25 cellular contexts compared by ENCODE assay signal in genomic region chr3:57421336-57421735, GRCh38.
"Had no signal": no experiment of that assay in that cellular context is flagged by ENCODE, and none has a peak within 500 bp of the region (broad histone marks: within the 10 kb centered on the region; RNA-seq: fewer than 3 reads in every experiment).

No MANE protein-coding gene starts in this region.

- H3K4me3 ChIP-seq: cardiac muscle cell, MG63 had no signal

- H3K9me3 ChIP-seq: MG63 had no signal

- H3K27me3 ChIP-seq: cardiac muscle cell, MG63 had no signal

- H3K9ac ChIP-seq: KMS-11 had no signal

- H3K4me2 ChIP-seq: KMS-11 had no signal

- H3K36me3 ChIP-seq: cardiac muscle cell, MG63 had no signal

- H3K27ac ChIP-seq: cardiac muscle cell, KMS-11, VCaP had no signal

- DNase-seq: activated CD4-positive, alpha-beta memory T cell treated with anti-CD3 and anti-CD28 coated beads, Interleukin-2, amount 10 ng/mL, durations not matched to agents 7 days and 5 days; activated CD4-positive, alpha-beta T cell treated with anti-CD3 and anti-CD28 coated beads, Interleukin-2, amount 50 U/mL, for 1 hour; activated CD4-positive, CD25-positive, alpha-beta regulatory T cell; activated gamma-delta T cell treated with Interleukin-2 at 50 U/mL for 16 hours; activated naive CD4-positive, alpha-beta T cell treated with anti-CD3 and anti-CD28 coated beads, Interleukin-2, amount 10 ng/mL, durations not matched to agents 7 days and 5 days; activated naive CD8-positive, alpha-beta T cell treated with anti-CD3 and anti-CD28 coated beads for 36 hours; activated T-cell treated with anti-CD3 and anti-CD28 coated beads for 4 hours; activated T-cell treated with anti-CD3 and anti-CD28 coated beads, Interleukin-2, amount 50 U/mL, for 72 hours; anterior cingulate cortex; MG63; MV-4-11; NCI-H1092 treated with DMSO at 0.1 percent for 48 hours; NCI-H1417 treated with DMSO at 0.1 percent for 48 hours; NCI-H1694; NCI-H2029; NCI-H2107; NCI-H2171 treated with DMSO at 0.1 percent for 48 hours; NCI-H226; NCI-H526; NCI-H82; SIG-M5; T-helper 1 cell had no signal
